Comparison of ENCODE assay signal across 8 cellular contexts in genomic region chr3:127735767-127736693, GRCh38.
DNase-seq lines count a peak whose midpoint lies in the region; ATAC-seq and TF ChIP-seq lines count a peak whose summit lies in the region.

No MANE protein-coding gene starts in this region.

- DNase-seq in A172 (ENCODE audit: low spot score), result peak; percentile 86
- DNase-seq in SJCRH30, result peak in 1 of 2 experiments; percentile 42
- peak in 2 of 5 donors; percentile 42 to 52 for DNase-seq in heart left ventricle
- DNase-seq in stromal cell of bone marrow (ENCODE audit: low read depth), result peak; percentile 72
- DNase-seq in middle frontal gyrus (ENCODE audit: extremely low spot score, low spot score), result no peak
- no peak for DNase-seq in NCI-H1092 treated with DMSO at 0.1 percent for 48 hours (lab: John Stamatoyannopoulos, UW)

- H3K36me3 ChIP-seq in SJCRH30, result no peaks in the 10 kb centered on the region
- peaks cover 0 to 8% (median 0%) of the 10 kb centered on the region in 9 donors for H3K36me3 ChIP-seq in heart left ventricle

- H3K9me3 ChIP-seq in SJCRH30 (replicated peaks) (no peaks in the 10 kb centered on the region), heart left ventricle (no peaks in the 10 kb centered on the region)

- H3K27me3 ChIP-seq in SJCRH30 (no peaks in the 10 kb centered on the region), heart left ventricle (no peaks in the 10 kb centered on the region)

- intact Hi-C loops in heart left ventricle (cut with DNase I), result no loop called here

- peak overlapping the region; percentile 35; the same call in 1 of the 2 replicates for H3K4me3 ChIP-seq in SJCRH30
- peak overlapping the region in 1 of 12 donors; percentile 9 for H3K4me3 ChIP-seq in heart left ventricle

- H3K4me1 ChIP-seq in SJCRH30 (peaks cover 38% of the 10 kb centered on the region), heart left ventricle (peaks cover 18 to 100% (median 80%) of the 10 kb centered on the region in 12 donors)

- no peak for TF ChIP-seq POLR2A in heart left ventricle (IDR thresholded peaks at IDR 0.05)

- no peak for TF ChIP-seq CTCF in heart left ventricle (IDR thresholded peaks at IDR 0.05)

- H3K27ac ChIP-seq in SJCRH30, result peak overlapping the region; percentile 89
- H3K27ac ChIP-seq in heart left ventricle, result peak overlapping the region; percentile 13 to 95 (median 84)

- WGBS in heart left ventricle, 4 donors, result 55 to 62% (median 61%) methylated on average over 9 of the region's 9 CpGs

- ATAC-seq in GM18907 (IDR thresholded peaks at IDR 0.05; ENCODE audit: unreplicated experiment) (peak; percentile 76), HG03066 (IDR thresholded peaks at IDR 0.05; ENCODE audit: low read depth, unreplicated experiment) (peak; percentile 81), heart left ventricle (peak in 3 of 4 donors; percentile 18 to 60 (median 43))

Comparison
In these comparisons a context has a peak if more than half of its experiments do, and no peak if none do; other contexts are left out.
1. DNase-seq: peak in A172 (single experiment) and stromal cell of bone marrow (single experiment); none in middle frontal gyrus (single experiment) and NCI-H1092 treated with DMSO at 0.1 percent for 48 hours (single experiment).
2. Peak in every context shown above with its lines, with median percentiles within 50 percentile points of each other: ATAC-seq.